36 cellular contexts compared by ENCODE assay signal in the genomic region with DNA sequence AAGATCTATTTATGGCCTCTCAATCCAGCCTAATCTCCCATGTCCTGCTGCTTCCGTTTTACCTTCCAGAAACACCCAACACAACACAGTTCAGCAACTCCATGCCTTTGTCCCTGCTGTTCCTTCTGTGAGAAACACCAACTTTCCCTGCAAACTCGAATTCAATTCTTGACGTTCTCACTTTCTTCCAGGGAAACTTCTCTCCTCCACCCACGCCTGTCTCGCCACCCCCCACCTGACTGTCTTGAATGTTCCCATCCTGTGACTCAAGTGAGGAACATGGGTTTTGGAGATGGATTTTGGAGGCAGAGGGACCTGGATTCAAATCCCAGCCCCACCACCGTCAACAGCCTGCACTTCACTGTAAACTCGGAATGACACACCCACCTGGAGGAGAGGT. TPM values are rescaled to one million over a fixed set of nuclear protein-coding genes. Genes with fewer than 3 reads are reported as not detected.
DNase-seq lines count a peak whose midpoint lies in the region; TF ChIP-seq lines count a peak whose summit lies in the region.
"Had no signal": no experiment of that assay in that cellular context is flagged by ENCODE, and none has a peak within 500 bp of the region (broad histone marks: within the 10 kb centered on the region; RNA-seq: fewer than 3 reads in every experiment).

No MANE protein-coding gene starts in this region.

- TF ChIP-seq CTCF in MCF 10A (IDR thresholded peaks at IDR 0.05; ENCODE audit: unreplicated experiment) (no peak), mammary epithelial cell (conservative IDR thresholded peaks at IDR 0.05 in 1 of 2, IDR thresholded peaks at IDR 0.05 in 1 of 2; ENCODE audit: extremely low read depth in 1 of 2, insufficient read depth in 1 of 2, low read depth in 1 of 2, low read length in 2 of 2) (no peak), nephron (IDR thresholded peaks at IDR 0.05; ENCODE audit: unreplicated experiment in 3 of 3) (no peak), ascending aorta (IDR thresholded peaks at IDR 0.05) (no peak)

- H3K36me3 Mint-ChIP-seq in MCF 10A (ENCODE audit: insufficient read depth, unreplicated experiment) (peaks cover 17% of the 10 kb centered on the region), nephron (ENCODE audit: low read depth) (peaks cover 5% of the 10 kb centered on the region)
- H3K36me3 Mint-ChIP-seq: activated naive CD4-positive, alpha-beta T cell treated with anti-CD3 and anti-CD28 coated beads, Interleukin-2, amount 10 ng/mL, durations not matched to agents 7 days and 5 days had no signal

- POLR2A ChIA-PET in MCF 10A (lab: Yijun Ruan, JAX), result interaction anchor here (0.9 to 7.2 kb wide), 6 partner anchors 14 to 162 kb away, joined by 6 to 78 read pairs (median 13); a partner anchor contains a TSS

- no peaks in the 10 kb centered on the region for H3K79me2 ChIP-seq in mammary epithelial cell (ENCODE audit: insufficient read depth, low read length)

- H3K4me1 Mint-ChIP-seq in MCF 10A (ENCODE audit: insufficient read depth, unreplicated experiment) (peaks cover 33% of the 10 kb centered on the region), nephron (peaks cover 37% of the 10 kb centered on the region)

- no peaks in the 10 kb centered on the region for H4K20me1 ChIP-seq in mammary epithelial cell (ENCODE audit: insufficient read depth, low read length)

- no peak overlapping the region for H3K4me2 ChIP-seq in mammary epithelial cell (ENCODE audit: insufficient read depth, low read depth, low read length)

- peak overlapping the region; percentile 89 for H3K27ac Mint-ChIP-seq in MCF 10A (ENCODE audit: low read depth, unreplicated experiment)
- peak overlapping the region in 2 of 3 experiments; percentile 24 to 41 for H3K27ac Mint-ChIP-seq in nephron
- H3K27ac Mint-ChIP-seq: activated naive CD4-positive, alpha-beta T cell treated with anti-CD3 and anti-CD28 coated beads, Interleukin-2, amount 10 ng/mL, durations not matched to agents 7 days and 5 days; activated T-helper 17 cell treated with anti-CD3 and anti-CD28 coated beads, Interleukin-2, amount 50 U/mL, for 72 hours; progenitor cell of endocrine pancreas had no signal

- in situ Hi-C loops in mammary epithelial cell (cut with MboI; ENCODE audit: low sequenced_read_pairs in 2 of 2), result no loop called here

- H3K9me3 Mint-ChIP-seq in MCF 10A (ENCODE audit: unreplicated experiment) (no peaks in the 10 kb centered on the region), nephron (no peaks in the 10 kb centered on the region)
- H3K9me3 Mint-ChIP-seq: activated naive CD4-positive, alpha-beta T cell treated with anti-CD3 and anti-CD28 coated beads, Interleukin-2, amount 10 ng/mL, durations not matched to agents 7 days and 5 days; activated T-helper 17 cell treated with anti-CD3 and anti-CD28 coated beads, Interleukin-2, amount 50 U/mL, for 72 hours; CD4-positive, CD25-positive, alpha-beta regulatory T cell had no signal

- no peak overlapping the region for H3K9ac ChIP-seq in mammary epithelial cell (ENCODE audit: insufficient read depth, low read length)

- DNase-seq in MCF 10A (ENCODE audit: unreplicated experiment) (peak; percentile 54), mammary epithelial cell (no peak), NCI-H524 treated with DMSO at 0.1 percent for 48 hours (lab: John Stamatoyannopoulos, UW) (no peak), GF-D8 (lab: John Stamatoyannopoulos, UW) (no peak), AG20443 (ENCODE audit: low spot score) (no peak), ascending aorta (ENCODE audit: low spot score in 2 of 2) (no peak)
- DNase-seq: activated CD4-positive, alpha-beta T cell treated with anti-CD3 and anti-CD28 coated beads for 4 hours; activated naive CD4-positive, alpha-beta T cell treated with anti-CD3 and anti-CD28 coated beads, Interleukin-2, amount 10 ng/mL, durations not matched to agents 7 days and 5 days; adrenal gland; AML-193; Calu3; CD4-positive, CD25-positive, alpha-beta regulatory T cell; DMS79; GDM1; Karpas-422; left ventricle myocardium inferior; mesendoderm; NCI-H1417 treated with DMSO at 0.1 percent for 48 hours; NCI-H2081; NCI-H345; right lobe of liver; spleen; stimulated activated CD8-positive, alpha-beta memory T cell treated with anti-CD3 and anti-CD28 coated beads, Interleukin-4, amount 100 ng/mL, for 48 hours; T1000; WERI-Rb-1 had no signal

- H3K27ac ChIP-seq in mammary epithelial cell (ENCODE audit: insufficient read depth, low read depth, low read length), result no peak overlapping the region
- H3K27ac ChIP-seq in ectodermal cell (ENCODE audit: insufficient read depth, low read depth, low read length, poor library complexity, severe bottlenecking), result peak overlapping the region; percentile 57
- H3K27ac ChIP-seq in ascending aorta, result no peak overlapping the region
- H3K27ac ChIP-seq: 22Rv1, HL-60, left ventricle myocardium inferior, neutrophil, right lobe of liver, SJSA1, spleen, tibial nerve had no signal

- H3K27me3 Mint-ChIP-seq in MCF 10A (ENCODE audit: insufficient read depth, unreplicated experiment), result no peaks in the 10 kb centered on the region
- peaks cover 48% of the 10 kb centered on the region for H3K27me3 Mint-ChIP-seq in nephron (ENCODE audit: low read depth)
- H3K27me3 Mint-ChIP-seq: activated T-helper 17 cell treated with anti-CD3 and anti-CD28 coated beads, Interleukin-2, amount 50 U/mL, for 72 hours; CD4-positive, CD25-positive, alpha-beta regulatory T cell had no signal

- H3K9me3 ChIP-seq in mammary epithelial cell (replicated peaks; ENCODE audit: insufficient read depth, low read length) (no peaks in the 10 kb centered on the region), ectodermal cell (ENCODE audit: control insufficient read depth, low read length) (no peaks in the 10 kb centered on the region), ascending aorta (no peaks in the 10 kb centered on the region)
- H3K9me3 ChIP-seq: adrenal gland, left ventricle myocardium inferior, neutrophil, right lobe of liver, SJSA1, spleen, tibial nerve had no signal

- no peaks in the 10 kb centered on the region for H3K36me3 ChIP-seq in mammary epithelial cell (ENCODE audit: insufficient read depth, low read length)
- no peaks in the 10 kb centered on the region for H3K36me3 ChIP-seq in ectodermal cell (ENCODE audit: control insufficient read depth, insufficient read depth, low read length)
- H3K36me3 ChIP-seq in ascending aorta, result no peaks in the 10 kb centered on the region
- H3K36me3 ChIP-seq: adrenal gland, neutrophil, right lobe of liver had no signal

- H3K4me3 Mint-ChIP-seq in MCF 10A (ENCODE audit: unreplicated experiment) (no peak overlapping the region), nephron (no peak overlapping the region)
- H3K4me3 Mint-ChIP-seq: activated naive CD4-positive, alpha-beta T cell treated with anti-CD3 and anti-CD28 coated beads, Interleukin-2, amount 10 ng/mL, durations not matched to agents 7 days and 5 days; CD4-positive, CD25-positive, alpha-beta regulatory T cell had no signal

- no peak overlapping the region for H3K4me3 ChIP-seq in mammary epithelial cell (replicated peaks in 1 of 3; ENCODE audit: insufficient read depth in 1 of 3, low read depth in 2 of 3, low read length in 3 of 3)
- no peak overlapping the region for H3K4me3 ChIP-seq in ectodermal cell (ENCODE audit: insufficient read depth, low read depth, low read length)
- H3K4me3 ChIP-seq in ascending aorta, result no peak overlapping the region
- H3K4me3 ChIP-seq: adrenal gland, dorsolateral prefrontal cortex, left ventricle myocardium inferior, right lobe of liver, SJSA1, spleen, tibial nerve had no signal

- intact Hi-C loops in MCF 10A (cut with micrococcal nuclease) (loop anchor here (2.0 kb wide), 1 partner anchor 27 kb away; no protein-coding TSS in a partner anchor), mammary epithelial cell (cut with micrococcal nuclease) (no loop called here), ascending aorta (cut with DNase I) (no loop called here)

- dilution Hi-C loops in mammary epithelial cell (cut with HindIII; ENCODE audit: low sequenced_read_pairs), result no loop called here

- peaks cover 38% of the 10 kb centered on the region for H3K4me1 ChIP-seq in mammary epithelial cell (ENCODE audit: insufficient read depth, low read length)
- H3K4me1 ChIP-seq in ectodermal cell (ENCODE audit: control insufficient read depth, insufficient read depth, low read length), result peaks cover 28% of the 10 kb centered on the region
- H3K4me1 ChIP-seq in ascending aorta, result no peaks in the 10 kb centered on the region
- H3K4me1 ChIP-seq: right lobe of liver had no signal

- CTCF ChIA-PET in MCF 10A (lab: Yijun Ruan, JAX) (interaction anchor here (0.6 to 3.8 kb wide), 4 partner anchors 16 to 176 kb away, joined by 3 to 12 read pairs (median 7); no protein-coding TSS in a partner anchor), mammary epithelial cell (lab: Charles Lee; ENCODE audit: low non-redundant PET) (no interaction called here)

- no peak overlapping the region for H2AFZ ChIP-seq in mammary epithelial cell (ENCODE audit: low read depth, low read length)

- BruUV-seq in MCF 10A (replicated peaks; lab: Mats Ljungman, UMichigan) (no TSS peak), mammary epithelial cell (replicated peaks; lab: Mats Ljungman, UMichigan) (no TSS peak)

- 100% methylated on average over 7 of the region's 7 CpGs for WGBS in mammary epithelial cell (ENCODE audit: low coverage, missing lambda C conversion rate)
- 84 to 86% methylated on average over 5 to 7 of the region's 7 CpGs for WGBS in ectodermal cell, 2 experiments

- H3K27me3 ChIP-seq in mammary epithelial cell (ENCODE audit: insufficient read depth, low read length) (no peaks in the 10 kb centered on the region), ectodermal cell (ENCODE audit: control insufficient read depth, insufficient read depth, low read length, poor library complexity, severe bottlenecking) (peaks cover 5% of the 10 kb centered on the region), ascending aorta (no peaks in the 10 kb centered on the region)
- H3K27me3 ChIP-seq: adrenal gland, dorsolateral prefrontal cortex, neutrophil, right lobe of liver, SJSA1, spleen, tibial nerve had no signal

RNA-seq across cellular contexts. Expression of a gene that starts 44.8 kb away (rescaled TPM):
- 4.7 and 8.9 TPM in 2 replicates for total RNA-seq in MCF 10A (2022)
- total RNA-seq in mammary epithelial cell, result 10 to 100 TPM in 1 of 2 donors, 1 to 10 TPM in 1; 1.3 to 15.3 TPM
- 3.5 TPM for polyA plus RNA-seq in mammary epithelial cell
- polyA minus RNA-seq in mammary epithelial cell, result 1.1 TPM
- 7.8 TPM for polyA plus RNA-seq in ectodermal cell (2013, experiment 1 of 4)
- polyA plus RNA-seq in ectodermal cell (2013, experiment 2 of 4), result 8.2 TPM
- polyA plus RNA-seq in ectodermal cell (2013, experiment 3 of 4), result 3.8 TPM
- polyA plus RNA-seq in ectodermal cell (2013, experiment 4 of 4), result 4.4 TPM
- total RNA-seq in ascending aorta, result not detected
- total RNA-seq: activated T-helper 17 cell treated with anti-CD3 and anti-CD28 coated beads, Interleukin-2, amount 50 U/mL, for 72 hours; CD4-positive, CD25-positive, alpha-beta regulatory T cell; left ventricle myocardium inferior; RPMI7951; SJSA1; spleen; tibial nerve had no signal
- polyA plus RNA-seq: CD4-positive, CD25-positive, alpha-beta regulatory T cell had no signal

RNA-seq across cellular contexts. Expression of a gene that starts 49.6 kb away (rescaled TPM):
- 18.6 and 19.7 TPM in 2 replicates for total RNA-seq in MCF 10A (2022)
- 10 to 100 TPM; 13.0 to 20.5 TPM for total RNA-seq in mammary epithelial cell
- polyA plus RNA-seq in mammary epithelial cell, result 11.4 TPM
- 27.1 TPM for polyA minus RNA-seq in mammary epithelial cell
- 15.6 TPM for polyA plus RNA-seq in ectodermal cell (2013, experiment 1 of 4)
- polyA plus RNA-seq in ectodermal cell (2013, experiment 2 of 4), result 15.3 TPM
- polyA plus RNA-seq in ectodermal cell (2013, experiment 3 of 4), result 12.0 TPM
- 13.3 TPM for polyA plus RNA-seq in ectodermal cell (2013, experiment 4 of 4)
- total RNA-seq in ascending aorta, result 11.0 TPM

RNA-seq across cellular contexts. Expression of a gene that starts 51.6 kb away (rescaled TPM):
- 47.7 and 55.8 TPM in 2 replicates for total RNA-seq in MCF 10A (2022)
- 100 to 1,000 TPM in 1 of 2 donors, 10 to 100 TPM in 1; 48.9 to 116 TPM for total RNA-seq in mammary epithelial cell
- 51.3 TPM for polyA plus RNA-seq in mammary epithelial cell
- polyA minus RNA-seq in mammary epithelial cell, result 50.4 TPM
- polyA plus RNA-seq in ectodermal cell (2013, experiment 1 of 4), result 8.7 TPM
- 10.0 TPM for polyA plus RNA-seq in ectodermal cell (2013, experiment 2 of 4)
- polyA plus RNA-seq in ectodermal cell (2013, experiment 3 of 4), result 8.7 TPM
- polyA plus RNA-seq in ectodermal cell (2013, experiment 4 of 4), result 8.2 TPM
- 73.9 TPM for total RNA-seq in ascending aorta
